8 cellular contexts compared by ENCODE assay signal in the genomic region with DNA sequence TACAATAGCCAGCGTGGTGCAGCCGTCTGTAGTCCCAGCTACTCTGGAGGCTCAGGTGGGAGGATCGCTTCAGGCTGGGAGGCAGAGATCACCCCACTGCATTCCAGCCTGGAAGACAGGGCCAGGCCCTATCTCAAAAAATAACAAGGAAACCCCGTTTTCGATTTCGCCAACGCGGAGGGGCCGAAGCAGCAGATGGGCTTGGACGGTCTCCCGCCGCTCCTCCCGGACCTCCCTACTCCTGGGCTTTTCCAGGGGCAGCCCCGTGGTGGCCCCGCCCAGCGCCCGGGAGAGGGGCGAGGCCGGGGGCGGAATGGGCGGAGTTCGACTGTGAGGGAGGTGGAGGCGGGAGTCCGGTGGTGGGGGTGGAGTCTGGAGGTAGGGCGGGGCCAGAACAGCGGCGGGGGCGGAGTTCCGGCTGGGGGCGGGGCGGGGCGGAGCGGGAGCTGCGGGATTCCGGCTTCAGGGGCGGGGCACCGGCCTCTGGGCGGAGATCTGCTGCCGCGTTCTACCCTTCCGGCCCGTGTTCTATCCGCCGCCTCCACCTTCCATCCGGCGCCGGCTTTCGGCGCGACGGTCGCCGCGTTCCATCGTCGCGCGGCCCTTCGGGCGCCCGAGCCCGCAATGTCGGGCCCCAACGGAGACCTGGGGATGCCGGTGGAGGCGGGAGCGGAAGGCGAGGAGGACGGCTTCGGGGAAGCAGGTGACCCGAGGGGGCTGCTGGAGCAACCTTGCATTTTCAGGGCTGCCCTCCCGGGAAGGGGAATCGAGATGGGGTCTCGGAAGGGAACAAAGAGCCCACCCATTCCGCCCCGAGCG. TPM values are rescaled to one million over a fixed set of nuclear protein-coding genes. Genes with fewer than 3 reads are reported as not detected.
DNase-seq lines count a peak whose midpoint lies in the region; ATAC-seq and TF ChIP-seq lines count a peak whose summit lies in the region.

A gene with protein sequence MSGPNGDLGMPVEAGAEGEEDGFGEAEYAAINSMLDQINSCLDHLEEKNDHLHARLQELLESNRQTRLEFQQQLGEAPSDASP (plus strand): TSS at position 482 of the 819 bp plus-strand sequence. CDS start 143 bp downstream, at position 625.

- no peaks in the 10 kb centered on the region for H3K27me3 ChIP-seq in kidney epithelial cell (ENCODE audit: control insufficient read depth, insufficient read depth, low read length)

- no peak for TF ChIP-seq CTCF in kidney epithelial cell (IDR thresholded peaks at IDR 0.05; ENCODE audit: insufficient read depth, low read length, poor library complexity, severe bottlenecking)

- no peaks in the 10 kb centered on the region for H3K36me3 ChIP-seq in kidney epithelial cell (ENCODE audit: control insufficient read depth, insufficient read depth, low read length)

- peak within 1 kb of the TSS; percentile 53 for H3K4me3 ChIP-seq in kidney epithelial cell (ENCODE audit: low read depth, low read length)

- ATAC-seq in GM19035 (IDR thresholded peaks at IDR 0.05; ENCODE audit: unreplicated experiment): peak; percentile 75
- ATAC-seq in HG03354 (IDR thresholded peaks at IDR 0.05; ENCODE audit: poor library complexity, severe bottlenecking, unreplicated experiment): peak; percentile 86

- DNase-seq in AG08395 (ENCODE audit: low spot score): peak; percentile 100
- peak; percentile 82 for DNase-seq in NCI-H510A treated with DMSO at 0.1 percent for 48 hours (lab: John Stamatoyannopoulos, UW)
- peak; percentile 89 to 94 for DNase-seq in activated CD4-positive, alpha-beta T cell treated with anti-CD3 and anti-CD28 coated beads for 24 hours (ENCODE audit: low read depth in 2 of 2)
- peak; percentile 100 for DNase-seq in cerebellum (ENCODE audit: low spot score)
- no peak for DNase-seq in kidney epithelial cell (ENCODE audit: low read depth)
- DNase-seq in stimulated activated CD4-positive, alpha-beta T cell treated with anti-CD3 and anti-CD28 coated beads, Interleukin-15, amount 100 ng/mL, for 24 hours: peak; percentile 97

RNA-seq across cellular contexts. Expression of the gene that starts here (rescaled TPM):
- 24.9 TPM for total RNA-seq in cerebellum
- 406 and 420 TPM in 2 replicates for total RNA-seq in kidney epithelial cell

Comparison
In these comparisons a context has a peak if more than half of its experiments do, and no peak if none do; other contexts are left out.
1. RNA of the gene that starts here (total RNA-seq): 406 to 420 TPM in kidney epithelial cell; 24.9 TPM in cerebellum (single experiment); every median in the first group is over 10 times any median in the second.